Comparison of ENCODE assay signal across 8 cellular contexts in the genomic region with DNA sequence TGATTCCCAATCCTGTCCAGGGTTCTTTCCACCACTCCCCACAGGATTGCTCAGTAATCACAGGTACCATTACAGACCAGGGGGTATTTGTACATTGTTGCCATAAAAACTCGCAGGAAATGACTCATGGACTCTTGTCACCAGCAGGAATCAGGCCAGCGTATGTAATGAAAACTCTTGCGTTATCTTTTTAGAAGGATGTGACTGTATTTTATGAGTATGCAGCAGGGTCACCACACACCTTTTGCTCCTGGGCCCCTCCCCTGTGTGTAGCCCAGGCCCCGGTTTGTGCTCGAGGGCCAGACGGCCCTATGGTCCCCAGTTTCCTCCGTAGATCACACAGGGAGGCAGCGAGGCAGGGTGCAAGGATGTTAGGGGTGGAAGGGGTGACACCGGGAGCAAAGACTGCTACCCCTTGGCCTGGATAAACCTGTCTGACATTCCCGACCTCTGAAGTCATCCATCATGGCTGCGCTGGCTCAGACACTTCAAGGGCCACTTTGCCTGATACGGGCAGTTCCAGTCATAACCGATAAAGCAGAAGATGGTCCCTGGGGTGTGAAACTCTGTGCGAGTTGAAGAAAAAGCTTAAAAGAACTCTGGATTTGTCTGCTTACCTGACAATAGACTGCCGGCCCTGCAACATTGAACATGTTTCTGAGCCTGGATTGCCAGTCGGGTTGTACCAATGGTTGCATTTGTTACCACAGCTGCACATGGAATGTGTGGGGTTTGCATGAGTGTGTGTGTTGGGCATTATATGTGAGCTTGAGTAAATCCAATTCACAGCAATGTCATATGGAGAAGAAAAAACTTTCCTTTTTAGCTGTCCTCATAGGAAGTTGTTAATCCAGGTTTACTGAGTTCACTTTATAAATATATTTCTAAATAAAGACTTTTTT. TPM values are rescaled to one million over a fixed set of nuclear protein-coding genes. Genes with fewer than 3 reads are reported as not detected.
A peak's percentile ranks its signal among the peaks of the same experiment; 100 is the strongest.
DNase-seq lines count a peak whose midpoint lies in the region; ATAC-seq and TF ChIP-seq lines count a peak whose summit lies in the region.

No MANE protein-coding gene starts in this region.

- H3K27me3 ChIP-seq in left lung = no peaks in the 10 kb centered on the region

- H3K9me3 ChIP-seq in left lung = peaks cover 0 to 2% of the 10 kb centered on the region in 2 donors

- no peak for TF ChIP-seq CTCF in left lung (IDR thresholded peaks at IDR 0.05)

- no peaks in the 10 kb centered on the region for H3K27me3 Mint-ChIP-seq in activated naive CD8-positive, alpha-beta T cell treated with anti-CD3 and anti-CD28 coated beads, Interleukin-2, amount 50 U/mL, for 24 hours

- intact Hi-C loops in left lung (cut with DNase I) = no loop called here

- peaks cover 57% of the 10 kb centered on the region for H3K4me1 Mint-ChIP-seq in activated naive CD8-positive, alpha-beta T cell treated with anti-CD3 and anti-CD28 coated beads, Interleukin-2, amount 50 U/mL, for 24 hours

- no peak overlapping the region for H3K4me3 Mint-ChIP-seq in activated naive CD8-positive, alpha-beta T cell treated with anti-CD3 and anti-CD28 coated beads, Interleukin-2, amount 50 U/mL, for 24 hours

- peaks cover 15% of the 10 kb centered on the region for H3K36me3 Mint-ChIP-seq in activated naive CD8-positive, alpha-beta T cell treated with anti-CD3 and anti-CD28 coated beads, Interleukin-2, amount 50 U/mL, for 24 hours (ENCODE audit: low read depth)

- peaks cover 0 to 24% of the 10 kb centered on the region in 2 donors for H3K36me3 ChIP-seq in left lung

- peaks cover 3% of the 10 kb centered on the region for H3K9me3 Mint-ChIP-seq in activated naive CD8-positive, alpha-beta T cell treated with anti-CD3 and anti-CD28 coated beads, Interleukin-2, amount 50 U/mL, for 24 hours

- no peak overlapping the region for H3K4me3 ChIP-seq in left lung

- DNase-seq in COR-L47 (lab: John Stamatoyannopoulos, UW) (peak; percentile 30), M059J (ENCODE audit: low read depth) (peak; percentile 100), left lung (peak; percentile 50 to 73), activated gamma-delta T cell treated with Interleukin-2 at 50 U/mL for 16 hours (no peak), GM19240 (ENCODE audit: insufficient read length, low spot score) (no peak), retina (no peak), iPS-NIHi7 (ENCODE audit: extremely low spot score) (no peak)
- no peak for DNase-seq in activated naive CD8-positive, alpha-beta T cell treated with anti-CD3 and anti-CD28 coated beads, Interleukin-2, amount 50 U/mL, for 24 hours

- peaks cover 20 to 37% of the 10 kb centered on the region in 2 donors for H3K4me1 ChIP-seq in left lung

- ATAC-seq in activated naive CD8-positive, alpha-beta T cell treated with anti-CD3 and anti-CD28 coated beads, Interleukin-2, amount 50 U/mL, for 24 hours = peak; percentile 90
- peak; percentile 74 for ATAC-seq in left lung

- H3K27ac Mint-ChIP-seq in activated naive CD8-positive, alpha-beta T cell treated with anti-CD3 and anti-CD28 coated beads, Interleukin-2, amount 50 U/mL, for 24 hours = peak overlapping the region; percentile 82

- H3K27ac ChIP-seq in left lung = peak overlapping the region; percentile 60 to 67

RNA-seq across cellular contexts. Expression of gene MICAL2, which starts 57.0 kb away (rescaled TPM):
- total RNA-seq in M059J (2014; rRNA removed; shearing (Covaris generic)) = 120 and 173 TPM in 2 replicates
- 100 to 1,000 TPM; 242 to 293 TPM for total RNA-seq in left lung

Comparison
In these comparisons a context has a peak if more than half of its experiments do, and no peak if none do; other contexts are left out.
1. DNase-seq: peak in COR-L47 (single experiment), M059J (single experiment) and left lung (2 of 2); none in activated naive CD8-positive, alpha-beta T cell treated with anti-CD3 and anti-CD28 coated beads, Interleukin-2, amount 50 U/mL, for 24 hours (single experiment), activated gamma-delta T cell treated with Interleukin-2 at 50 U/mL for 16 hours (single experiment), GM19240 (single experiment), retina (single experiment) and iPS-NIHi7 (single experiment).